Comparison of ENCODE assay signal across 26 cellular contexts in genomic region chr12:55893723-55894122, GRCh38.
"Had no signal": no experiment of that assay in that cellular context is flagged by ENCODE, and none has a peak within 500 bp of the region (broad histone marks: within the 10 kb centered on the region; RNA-seq: fewer than 3 reads in every experiment).

No MANE protein-coding gene starts in this region.

- H3K9me3 ChIP-seq: colonic mucosa, esophagus squamous epithelium, gastrocnemius medialis, left lung, lower lobe of right lung, mucosa of descending colon had no signal

- H3K4me3 ChIP-seq: colonic mucosa, esophagus squamous epithelium, gastrocnemius medialis, heart right ventricle, left lung, lower lobe of right lung, mucosa of descending colon had no signal

- H3K4me1 ChIP-seq: colonic mucosa, esophagus squamous epithelium, gastrocnemius medialis, heart right ventricle, left lung, lower lobe of right lung had no signal

- ATAC-seq: effector memory CD8-positive, alpha-beta T cell; esophagus mucosa; gastrocnemius medialis; heart right ventricle; left cardiac atrium; left lung; left ventricle myocardium superior; lower lobe of right lung; mucosa of descending colon had no signal

- DNase-seq: colonic mucosa; cortex of kidney; effector CD8-positive, alpha-beta T cell; effector memory CD8-positive, alpha-beta T cell; endodermal cell; erythroblast; esophagus squamous epithelium; foreskin fibroblast; foreskin melanocyte; gastrocnemius medialis; glutamatergic neuron; head of caudate nucleus; heart right ventricle; hippocampal formation; left cardiac atrium; left lung; left ventricle myocardium superior; lower lobe of right lung; mesenchymal stem cell; mucosa of descending colon; naive B cell had no signal

- H3K36me3 ChIP-seq: colonic mucosa, esophagus squamous epithelium, gastrocnemius medialis, heart right ventricle, left lung, lower lobe of right lung had no signal

- H3K27me3 ChIP-seq: colonic mucosa, esophagus squamous epithelium, gastrocnemius medialis, heart right ventricle, left lung had no signal

- FAIRE-seq: endometrium, islet of Langerhans, keratinocyte had no signal

- H3K27ac ChIP-seq: colonic mucosa, epithelial cell of prostate, esophagus squamous epithelium, gastrocnemius medialis, heart right ventricle, left lung, lower lobe of right lung had no signal
